13 cellular contexts compared by ENCODE assay signal in the genomic region with DNA sequence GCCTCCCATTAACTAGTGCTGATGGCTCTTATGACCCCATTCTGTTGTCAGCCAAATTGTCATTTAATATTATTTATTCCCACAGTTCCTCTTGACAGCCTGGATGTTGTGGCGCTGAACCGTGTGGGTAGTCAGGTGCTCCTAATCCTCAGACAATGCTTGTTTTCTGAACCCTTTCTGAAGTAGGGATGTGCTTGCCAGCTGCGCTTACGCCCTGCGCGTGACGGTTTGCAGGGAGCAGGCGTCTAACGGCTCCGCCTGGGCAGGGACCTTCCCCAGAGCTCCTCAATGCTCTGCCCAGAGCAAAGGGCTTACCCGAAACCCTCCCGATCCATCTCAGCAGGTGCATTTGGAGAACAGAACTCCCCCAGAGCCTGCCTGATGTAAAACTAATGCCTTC.
"Had no signal": no experiment of that assay in that cellular context is flagged by ENCODE, and none has a peak within 500 bp of the region (broad histone marks: within the 10 kb centered on the region; RNA-seq: fewer than 3 reads in every experiment).

No MANE protein-coding gene starts in this region.

- ATAC-seq: activated CD4-positive, CD25-positive, alpha-beta regulatory T cell treated with anti-CD3 and anti-CD28 coated beads, Interleukin-2, amount 50 U/mL, for 24 hours; gastroesophageal sphincter; left ventricle myocardium superior; stimulated activated naive B cell treated with anti-CD40 and anti-IgM and Interleukin-4, amounts not matched to agents 10 μg/mL and 1 μg/mL and 100 μg/mL, for 72 hours had no signal

- DNase-seq: activated CD4-positive, alpha-beta T cell treated with anti-CD3 and anti-CD28 coated beads, Interleukin-2, amount 50 U/mL, for 48 hours; activated gamma-delta T cell; activated T-cell treated with anti-CD3 and anti-CD28 coated beads, Interleukin-2, amount 50 U/mL, for 48 hours; amygdala; cortex of kidney; left ventricle myocardium superior; mesendoderm; sigmoid colon; stimulated activated CD4-positive, alpha-beta T cell treated with anti-CD3 and anti-CD28 coated beads, Interleukin-2, amount 100 ng/mL, for 24 hours; stimulated activated naive B cell treated with anti-CD40 and anti-IgM and Interleukin-4, amounts not matched to agents 10 μg/mL and 1 μg/mL and 100 μg/mL, for 72 hours; trophoblast cell had no signal

- H3K9me3 ChIP-seq: gastroesophageal sphincter, sigmoid colon had no signal

- H3K27ac ChIP-seq: gastroesophageal sphincter, sigmoid colon had no signal

- H3K36me3 ChIP-seq: gastroesophageal sphincter, sigmoid colon had no signal

- H3K4me3 ChIP-seq: gastroesophageal sphincter, sigmoid colon had no signal
